ENCODE assay signal across 1 cellular context in the genomic region with DNA sequence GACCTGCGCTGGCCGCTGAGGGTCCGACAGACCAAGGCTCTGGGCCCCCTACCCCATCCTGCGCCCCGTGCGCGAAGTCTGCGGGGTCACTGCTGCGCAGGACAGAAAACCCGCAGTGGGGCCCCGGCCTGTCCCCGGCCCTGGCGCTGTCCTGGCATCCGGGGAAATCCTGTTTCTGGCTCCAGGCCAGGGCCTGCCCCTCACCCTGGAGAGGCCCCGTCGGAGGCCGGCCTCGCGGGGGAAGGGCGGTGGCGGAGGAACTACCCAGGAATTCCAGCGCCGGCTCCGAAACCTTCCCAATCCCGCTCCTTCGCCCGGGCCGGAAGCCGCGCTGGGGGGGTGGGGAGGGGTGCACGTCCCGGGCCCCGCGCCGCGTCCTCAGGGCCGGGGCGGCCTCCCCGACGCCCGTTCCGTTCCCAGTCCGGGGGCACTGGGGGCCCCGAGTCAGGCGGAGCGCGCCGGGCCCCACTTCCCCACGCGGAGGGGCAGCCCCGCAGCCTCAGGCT.
TF ChIP-seq lines count a peak whose summit lies in the region.

No MANE protein-coding gene starts in this region.

TF ChIP-seq in HepG2, 621 proteins besides CTCF, POLR2A, EP300 and RAD21 (continued from another document and continues in another):
- TF ChIP-seq, protein P1, sequence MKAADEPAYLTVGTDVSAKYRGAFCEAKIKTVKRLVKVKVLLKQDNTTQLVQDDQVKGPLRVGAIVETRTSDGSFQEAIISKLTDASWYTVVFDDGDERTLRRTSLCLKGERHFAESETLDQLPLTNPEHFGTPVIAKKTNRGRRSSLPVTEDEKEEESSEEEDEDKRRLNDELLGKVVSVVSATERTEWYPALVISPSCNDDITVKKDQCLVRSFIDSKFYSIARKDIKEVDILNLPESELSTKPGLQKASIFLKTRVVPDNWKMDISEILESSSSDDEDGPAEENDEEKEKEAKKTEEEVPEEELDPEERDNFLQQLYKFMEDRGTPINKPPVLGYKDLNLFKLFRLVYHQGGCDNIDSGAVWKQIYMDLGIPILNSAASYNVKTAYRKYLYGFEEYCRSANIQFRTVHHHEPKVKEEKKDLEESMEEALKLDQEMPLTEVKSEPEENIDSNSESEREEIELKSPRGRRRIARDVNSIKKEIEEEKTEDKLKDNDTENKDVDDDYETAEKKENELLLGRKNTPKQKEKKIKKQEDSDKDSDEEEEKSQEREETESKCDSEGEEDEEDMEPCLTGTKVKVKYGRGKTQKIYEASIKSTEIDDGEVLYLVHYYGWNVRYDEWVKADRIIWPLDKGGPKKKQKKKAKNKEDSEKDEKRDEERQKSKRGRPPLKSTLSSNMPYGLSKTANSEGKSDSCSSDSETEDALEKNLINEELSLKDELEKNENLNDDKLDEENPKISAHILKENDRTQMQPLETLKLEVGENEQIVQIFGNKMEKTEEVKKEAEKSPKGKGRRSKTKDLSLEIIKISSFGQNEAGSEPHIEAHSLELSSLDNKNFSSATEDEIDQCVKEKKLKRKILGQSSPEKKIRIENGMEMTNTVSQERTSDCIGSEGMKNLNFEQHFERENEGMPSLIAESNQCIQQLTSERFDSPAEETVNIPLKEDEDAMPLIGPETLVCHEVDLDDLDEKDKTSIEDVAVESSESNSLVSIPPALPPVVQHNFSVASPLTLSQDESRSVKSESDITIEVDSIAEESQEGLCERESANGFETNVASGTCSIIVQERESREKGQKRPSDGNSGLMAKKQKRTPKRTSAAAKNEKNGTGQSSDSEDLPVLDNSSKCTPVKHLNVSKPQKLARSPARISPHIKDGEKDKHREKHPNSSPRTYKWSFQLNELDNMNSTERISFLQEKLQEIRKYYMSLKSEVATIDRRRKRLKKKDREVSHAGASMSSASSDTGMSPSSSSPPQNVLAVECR (CRISPR knock-in tag; IDR thresholded peaks at IDR 0.05; ENCODE audit: borderline replicate concordance) = peak; percentile 38; the same call in 1 of the 2 replicates
- TF ChIP-seq IRX3 (CRISPR knock-in tag; IDR thresholded peaks at IDR 0.05; ENCODE audit: borderline replicate concordance, low read depth) (no peak), ZKSCAN1 (IDR thresholded peaks at IDR 0.05; ENCODE audit: low read length) (no peak), NONO (IDR thresholded peaks at IDR 0.05) (no peak), NONO (CRISPR knock-in tag; conservative IDR thresholded peaks at IDR 0.05) (no peak), SIN3A (IDR thresholded peaks at IDR 0.05; ENCODE audit: borderline replicate concordance, low read depth, low read length) (no peak), RBM22 (optimal IDR thresholded peaks at IDR 0.05; ENCODE audit: low read length) (no peak), ZNF510 (CRISPR knock-in tag; IDR thresholded peaks at IDR 0.05; ENCODE audit: low read depth) (no peak), ZNF44 (CRISPR knock-in tag; IDR thresholded peaks at IDR 0.05) (no peak), SETDB1 (CRISPR knock-in tag; IDR thresholded peaks at IDR 0.05; ENCODE audit: borderline replicate concordance) (no peak), TMF1 (CRISPR knock-in tag; IDR thresholded peaks at IDR 0.05; ENCODE audit: low read depth) (no peak), ERF (CRISPR knock-in tag; IDR thresholded peaks at IDR 0.05) (no peak), KDM2A (CRISPR knock-in tag; IDR thresholded peaks at IDR 0.05; ENCODE audit: borderline replicate concordance, low read depth) (peak; percentile 54; the same call in 1 of the 2 replicates), YY1 (IDR thresholded peaks at IDR 0.05; ENCODE audit: insufficient read depth, insufficient replicate concordance, low read depth, low read length) (no peak), IKZF4 (CRISPR knock-in tag; IDR thresholded peaks at IDR 0.05; ENCODE audit: borderline replicate concordance, low read depth, not compliant biosample characterization) (no peak), FOSL1 (CRISPR knock-in tag; IDR thresholded peaks at IDR 0.05; ENCODE audit: borderline replicate concordance) (no peak), SRSF4 (IDR thresholded peaks at IDR 0.05; ENCODE audit: low read depth, low read length, poor library complexity, severe bottlenecking) (no peak), ZNF83 (CRISPR knock-in tag; IDR thresholded peaks at IDR 0.05; ENCODE audit: borderline replicate concordance) (no peak), ZNF782 (CRISPR knock-in tag; IDR thresholded peaks at IDR 0.05; ENCODE audit: borderline replicate concordance) (no peak), ATAD3A (CRISPR knock-in tag; IDR thresholded peaks at IDR 0.05) (no peak), GPN1 (CRISPR knock-in tag; IDR thresholded peaks at IDR 0.05; ENCODE audit: borderline replicate concordance) (no peak), CEBPG (CRISPR knock-in tag; IDR thresholded peaks at IDR 0.05) (no peak), GTF2F1 (IDR thresholded peaks at IDR 0.05; ENCODE audit: low read length) (no peak), HOXD1 (CRISPR knock-in tag; IDR thresholded peaks at IDR 0.05) (no peak), STAG1 (CRISPR knock-in tag; IDR thresholded peaks at IDR 0.05) (no peak), ZNF720 (CRISPR knock-in tag; IDR thresholded peaks at IDR 0.05) (no peak), HOXA7 (CRISPR knock-in tag; IDR thresholded peaks at IDR 0.05) (no peak), ZNF570 (CRISPR knock-in tag; IDR thresholded peaks at IDR 0.05; ENCODE audit: borderline replicate concordance) (no peak), FOXO1 (CRISPR knock-in tag; IDR thresholded peaks at IDR 0.05) (no peak), KLF9 (CRISPR knock-in tag; IDR thresholded peaks at IDR 0.05; ENCODE audit: low read depth) (no peak)
- TF ChIP-seq, protein P2, sequence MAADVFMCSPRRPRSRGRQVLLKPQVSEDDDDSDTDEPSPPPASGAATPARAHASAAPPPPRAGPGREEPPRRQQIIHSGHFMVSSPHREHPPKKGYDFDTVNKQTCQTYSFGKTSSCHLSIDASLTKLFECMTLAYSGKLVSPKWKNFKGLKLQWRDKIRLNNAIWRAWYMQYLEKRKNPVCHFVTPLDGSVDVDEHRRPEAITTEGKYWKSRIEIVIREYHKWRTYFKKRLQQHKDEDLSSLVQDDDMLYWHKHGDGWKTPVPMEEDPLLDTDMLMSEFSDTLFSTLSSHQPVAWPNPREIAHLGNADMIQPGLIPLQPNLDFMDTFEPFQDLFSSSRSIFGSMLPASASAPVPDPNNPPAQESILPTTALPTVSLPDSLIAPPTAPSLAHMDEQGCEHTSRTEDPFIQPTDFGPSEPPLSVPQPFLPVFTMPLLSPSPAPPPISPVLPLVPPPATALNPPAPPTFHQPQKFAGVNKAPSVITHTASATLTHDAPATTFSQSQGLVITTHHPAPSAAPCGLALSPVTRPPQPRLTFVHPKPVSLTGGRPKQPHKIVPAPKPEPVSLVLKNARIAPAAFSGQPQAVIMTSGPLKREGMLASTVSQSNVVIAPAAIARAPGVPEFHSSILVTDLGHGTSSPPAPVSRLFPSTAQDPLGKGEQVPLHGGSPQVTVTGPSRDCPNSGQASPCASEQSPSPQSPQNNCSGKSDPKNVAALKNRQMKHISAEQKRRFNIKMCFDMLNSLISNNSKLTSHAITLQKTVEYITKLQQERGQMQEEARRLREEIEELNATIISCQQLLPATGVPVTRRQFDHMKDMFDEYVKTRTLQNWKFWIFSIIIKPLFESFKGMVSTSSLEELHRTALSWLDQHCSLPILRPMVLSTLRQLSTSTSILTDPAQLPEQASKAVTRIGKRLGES (CRISPR knock-in tag; IDR thresholded peaks at IDR 0.05; ENCODE audit: borderline replicate concordance) = no peak
- TF ChIP-seq, protein P3, sequence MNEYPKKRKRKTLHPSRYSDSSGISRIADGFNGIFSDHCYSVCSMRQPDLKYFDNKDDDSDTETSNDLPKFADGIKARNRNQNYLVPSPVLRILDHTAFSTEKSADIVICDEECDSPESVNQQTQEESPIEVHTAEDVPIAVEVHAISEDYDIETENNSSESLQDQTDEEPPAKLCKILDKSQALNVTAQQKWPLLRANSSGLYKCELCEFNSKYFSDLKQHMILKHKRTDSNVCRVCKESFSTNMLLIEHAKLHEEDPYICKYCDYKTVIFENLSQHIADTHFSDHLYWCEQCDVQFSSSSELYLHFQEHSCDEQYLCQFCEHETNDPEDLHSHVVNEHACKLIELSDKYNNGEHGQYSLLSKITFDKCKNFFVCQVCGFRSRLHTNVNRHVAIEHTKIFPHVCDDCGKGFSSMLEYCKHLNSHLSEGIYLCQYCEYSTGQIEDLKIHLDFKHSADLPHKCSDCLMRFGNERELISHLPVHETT (CRISPR knock-in tag; conservative IDR thresholded peaks at IDR 0.05) = no peak
- TF ChIP-seq, protein P4, sequence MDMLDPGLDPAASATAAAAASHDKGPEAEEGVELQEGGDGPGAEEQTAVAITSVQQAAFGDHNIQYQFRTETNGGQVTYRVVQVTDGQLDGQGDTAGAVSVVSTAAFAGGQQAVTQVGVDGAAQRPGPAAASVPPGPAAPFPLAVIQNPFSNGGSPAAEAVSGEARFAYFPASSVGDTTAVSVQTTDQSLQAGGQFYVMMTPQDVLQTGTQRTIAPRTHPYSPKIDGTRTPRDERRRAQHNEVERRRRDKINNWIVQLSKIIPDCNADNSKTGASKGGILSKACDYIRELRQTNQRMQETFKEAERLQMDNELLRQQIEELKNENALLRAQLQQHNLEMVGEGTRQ (IDR thresholded peaks at IDR 0.05; ENCODE audit: low read depth, low read length) = no peak
- TF ChIP-seq, protein P4 (CRISPR knock-in tag; IDR thresholded peaks at IDR 0.05; ENCODE audit: borderline replicate concordance) = no peak
- TF ChIP-seq, protein P5, sequence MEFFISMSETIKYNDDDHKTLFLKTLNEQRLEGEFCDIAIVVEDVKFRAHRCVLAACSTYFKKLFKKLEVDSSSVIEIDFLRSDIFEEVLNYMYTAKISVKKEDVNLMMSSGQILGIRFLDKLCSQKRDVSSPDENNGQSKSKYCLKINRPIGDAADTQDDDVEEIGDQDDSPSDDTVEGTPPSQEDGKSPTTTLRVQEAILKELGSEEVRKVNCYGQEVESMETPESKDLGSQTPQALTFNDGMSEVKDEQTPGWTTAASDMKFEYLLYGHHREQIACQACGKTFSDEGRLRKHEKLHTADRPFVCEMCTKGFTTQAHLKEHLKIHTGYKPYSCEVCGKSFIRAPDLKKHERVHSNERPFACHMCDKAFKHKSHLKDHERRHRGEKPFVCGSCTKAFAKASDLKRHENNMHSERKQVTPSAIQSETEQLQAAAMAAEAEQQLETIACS (CRISPR knock-in tag; IDR thresholded peaks at IDR 0.05) = no peak
- TF ChIP-seq, protein P6, sequence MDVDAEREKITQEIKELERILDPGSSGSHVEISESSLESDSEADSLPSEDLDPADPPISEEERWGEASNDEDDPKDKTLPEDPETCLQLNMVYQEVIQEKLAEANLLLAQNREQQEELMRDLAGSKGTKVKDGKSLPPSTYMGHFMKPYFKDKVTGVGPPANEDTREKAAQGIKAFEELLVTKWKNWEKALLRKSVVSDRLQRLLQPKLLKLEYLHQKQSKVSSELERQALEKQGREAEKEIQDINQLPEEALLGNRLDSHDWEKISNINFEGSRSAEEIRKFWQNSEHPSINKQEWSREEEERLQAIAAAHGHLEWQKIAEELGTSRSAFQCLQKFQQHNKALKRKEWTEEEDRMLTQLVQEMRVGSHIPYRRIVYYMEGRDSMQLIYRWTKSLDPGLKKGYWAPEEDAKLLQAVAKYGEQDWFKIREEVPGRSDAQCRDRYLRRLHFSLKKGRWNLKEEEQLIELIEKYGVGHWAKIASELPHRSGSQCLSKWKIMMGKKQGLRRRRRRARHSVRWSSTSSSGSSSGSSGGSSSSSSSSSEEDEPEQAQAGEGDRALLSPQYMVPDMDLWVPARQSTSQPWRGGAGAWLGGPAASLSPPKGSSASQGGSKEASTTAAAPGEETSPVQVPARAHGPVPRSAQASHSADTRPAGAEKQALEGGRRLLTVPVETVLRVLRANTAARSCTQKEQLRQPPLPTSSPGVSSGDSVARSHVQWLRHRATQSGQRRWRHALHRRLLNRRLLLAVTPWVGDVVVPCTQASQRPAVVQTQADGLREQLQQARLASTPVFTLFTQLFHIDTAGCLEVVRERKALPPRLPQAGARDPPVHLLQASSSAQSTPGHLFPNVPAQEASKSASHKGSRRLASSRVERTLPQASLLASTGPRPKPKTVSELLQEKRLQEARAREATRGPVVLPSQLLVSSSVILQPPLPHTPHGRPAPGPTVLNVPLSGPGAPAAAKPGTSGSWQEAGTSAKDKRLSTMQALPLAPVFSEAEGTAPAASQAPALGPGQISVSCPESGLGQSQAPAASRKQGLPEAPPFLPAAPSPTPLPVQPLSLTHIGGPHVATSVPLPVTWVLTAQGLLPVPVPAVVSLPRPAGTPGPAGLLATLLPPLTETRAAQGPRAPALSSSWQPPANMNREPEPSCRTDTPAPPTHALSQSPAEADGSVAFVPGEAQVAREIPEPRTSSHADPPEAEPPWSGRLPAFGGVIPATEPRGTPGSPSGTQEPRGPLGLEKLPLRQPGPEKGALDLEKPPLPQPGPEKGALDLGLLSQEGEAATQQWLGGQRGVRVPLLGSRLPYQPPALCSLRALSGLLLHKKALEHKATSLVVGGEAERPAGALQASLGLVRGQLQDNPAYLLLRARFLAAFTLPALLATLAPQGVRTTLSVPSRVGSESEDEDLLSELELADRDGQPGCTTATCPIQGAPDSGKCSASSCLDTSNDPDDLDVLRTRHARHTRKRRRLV (CRISPR knock-in tag; IDR thresholded peaks at IDR 0.05) = no peak
- TF ChIP-seq, protein P7, sequence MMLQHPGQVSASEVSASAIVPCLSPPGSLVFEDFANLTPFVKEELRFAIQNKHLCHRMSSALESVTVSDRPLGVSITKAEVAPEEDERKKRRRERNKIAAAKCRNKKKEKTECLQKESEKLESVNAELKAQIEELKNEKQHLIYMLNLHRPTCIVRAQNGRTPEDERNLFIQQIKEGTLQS (CRISPR knock-in tag; IDR thresholded peaks at IDR 0.05) = no peak
- TF ChIP-seq, protein P8, sequence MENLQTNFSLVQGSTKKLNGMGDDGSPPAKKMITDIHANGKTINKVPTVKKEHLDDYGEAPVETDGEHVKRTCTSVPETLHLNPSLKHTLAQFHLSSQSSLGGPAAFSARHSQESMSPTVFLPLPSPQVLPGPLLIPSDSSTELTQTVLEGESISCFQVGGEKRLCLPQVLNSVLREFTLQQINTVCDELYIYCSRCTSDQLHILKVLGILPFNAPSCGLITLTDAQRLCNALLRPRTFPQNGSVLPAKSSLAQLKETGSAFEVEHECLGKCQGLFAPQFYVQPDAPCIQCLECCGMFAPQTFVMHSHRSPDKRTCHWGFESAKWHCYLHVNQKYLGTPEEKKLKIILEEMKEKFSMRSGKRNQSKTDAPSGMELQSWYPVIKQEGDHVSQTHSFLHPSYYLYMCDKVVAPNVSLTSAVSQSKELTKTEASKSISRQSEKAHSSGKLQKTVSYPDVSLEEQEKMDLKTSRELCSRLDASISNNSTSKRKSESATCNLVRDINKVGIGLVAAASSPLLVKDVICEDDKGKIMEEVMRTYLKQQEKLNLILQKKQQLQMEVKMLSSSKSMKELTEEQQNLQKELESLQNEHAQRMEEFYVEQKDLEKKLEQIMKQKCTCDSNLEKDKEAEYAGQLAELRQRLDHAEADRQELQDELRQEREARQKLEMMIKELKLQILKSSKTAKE (CRISPR knock-in tag; IDR thresholded peaks at IDR 0.05; ENCODE audit: borderline replicate concordance) = no peak
